Comparison of ENCODE assay signal across 8 cellular contexts in genomic region chr17:39981207-39982068, GRCh38. TPM values are rescaled to one million over a fixed set of nuclear protein-coding genes. Genes with fewer than 3 reads are reported as not detected.
A peak's percentile ranks its signal among the peaks of the same experiment; 100 is the strongest.
DNase-seq lines count a peak whose midpoint lies in the region; ATAC-seq and TF ChIP-seq lines count a peak whose summit lies in the region.

No MANE protein-coding gene starts in this region.

- peaks cover 21 to 32% of the 10 kb centered on the region in 2 donors for H3K36me3 Mint-ChIP-seq in activated naive CD4-positive, alpha-beta T cell treated with anti-CD3 and anti-CD28 coated beads, Interleukin-2, amount 50 U/mL, for 72 hours
- H3K36me3 Mint-ChIP-seq in stimulated activated memory B cell treated with anti-CD40 and anti-IgM and Interleukin-4, amounts not matched to agents 10 μg/mL and 1 μg/mL and 100 μg/mL, for 72 hours = peaks cover 21% of the 10 kb centered on the region

- no peaks in the 10 kb centered on the region for H3K9me3 ChIP-seq in cardiac muscle cell (ENCODE audit: low read depth)
- H3K9me3 ChIP-seq in iPS-15b (ENCODE audit: control insufficient read depth, insufficient read depth, low read length) = no peaks in the 10 kb centered on the region

- peaks cover 30% of the 10 kb centered on the region for H3K4me1 Mint-ChIP-seq in stimulated activated memory B cell treated with anti-CD40 and anti-IgM and Interleukin-4, amounts not matched to agents 10 μg/mL and 1 μg/mL and 100 μg/mL, for 72 hours

- no peaks in the 10 kb centered on the region for H3K27me3 ChIP-seq in cardiac muscle cell
- peaks cover 2% of the 10 kb centered on the region for H3K27me3 ChIP-seq in iPS-15b (ENCODE audit: control insufficient read depth, insufficient read depth, low read length)

- no peaks in the 10 kb centered on the region for H3K9me3 Mint-ChIP-seq in activated naive CD4-positive, alpha-beta T cell treated with anti-CD3 and anti-CD28 coated beads, Interleukin-2, amount 50 U/mL, for 72 hours
- no peaks in the 10 kb centered on the region for H3K9me3 Mint-ChIP-seq in stimulated activated memory B cell treated with anti-CD40 and anti-IgM and Interleukin-4, amounts not matched to agents 10 μg/mL and 1 μg/mL and 100 μg/mL, for 72 hours

- peaks cover 19% of the 10 kb centered on the region for H3K36me3 ChIP-seq in cardiac muscle cell
- H3K36me3 ChIP-seq in iPS-15b (ENCODE audit: control insufficient read depth, insufficient read depth, low read length) = peaks cover 22% of the 10 kb centered on the region

- no peak for ATAC-seq in Right ventricle myocardium inferior
- ATAC-seq in activated naive CD4-positive, alpha-beta T cell treated with anti-CD3 and anti-CD28 coated beads, Interleukin-2, amount 50 U/mL, for 72 hours = no peak
- ATAC-seq in stimulated activated memory B cell treated with anti-CD40 and anti-IgM and Interleukin-4, amounts not matched to agents 10 μg/mL and 1 μg/mL and 100 μg/mL, for 72 hours = no peak
- no peak for ATAC-seq in GM19351 (IDR thresholded peaks at IDR 0.05; ENCODE audit: unreplicated experiment)
- ATAC-seq in GM19463 (IDR thresholded peaks at IDR 0.05; ENCODE audit: unreplicated experiment) = no peak

- intact Hi-C loops in Right ventricle myocardium inferior (cut with DNase I) = loop anchor here (2.0 kb wide), 3 partner anchors 53 to 359 kb away; no protein-coding TSS in a partner anchor

- peak overlapping the region; percentile 94 for H3K27ac ChIP-seq in cardiac muscle cell

- peak overlapping the region; percentile 86 for H3K4me3 Mint-ChIP-seq in stimulated activated memory B cell treated with anti-CD40 and anti-IgM and Interleukin-4, amounts not matched to agents 10 μg/mL and 1 μg/mL and 100 μg/mL, for 72 hours

- TF ChIP-seq CTCF in cardiac muscle cell (IDR thresholded peaks at IDR 0.05; ENCODE audit: low read depth, low read length) = no peak

- peaks cover 8% of the 10 kb centered on the region for H3K4me1 ChIP-seq in cardiac muscle cell (ENCODE audit: low read depth)
- H3K4me1 ChIP-seq in iPS-15b (ENCODE audit: control insufficient read depth, insufficient read depth, low read length) = peaks cover 11% of the 10 kb centered on the region

- peak overlapping the region; percentile 79 for H3K4me3 ChIP-seq in cardiac muscle cell
- peak overlapping the region; percentile 98 for H3K4me3 ChIP-seq in iPS-15b (ENCODE audit: low read depth, low read length)

- DNase-seq in cardiac muscle cell (ENCODE audit: low read depth in 1 of 2, low spot score in 1 of 2) (no peak), Right ventricle myocardium inferior (ENCODE audit: missing footprints) (no peak), activated gamma-delta T cell treated with Interleukin-2 at 50 U/mL for 16 hours (no peak)
- no peak for DNase-seq in activated naive CD4-positive, alpha-beta T cell treated with anti-CD3 and anti-CD28 coated beads, Interleukin-2, amount 50 U/mL, for 72 hours (ENCODE audit: low spot score in 2 of 2)

- H3K27ac Mint-ChIP-seq in activated naive CD4-positive, alpha-beta T cell treated with anti-CD3 and anti-CD28 coated beads, Interleukin-2, amount 50 U/mL, for 72 hours = peak overlapping the region; percentile 93 to 99
- peak overlapping the region; percentile 91 for H3K27ac Mint-ChIP-seq in stimulated activated memory B cell treated with anti-CD40 and anti-IgM and Interleukin-4, amounts not matched to agents 10 μg/mL and 1 μg/mL and 100 μg/mL, for 72 hours

- H3K27me3 Mint-ChIP-seq in stimulated activated memory B cell treated with anti-CD40 and anti-IgM and Interleukin-4, amounts not matched to agents 10 μg/mL and 1 μg/mL and 100 μg/mL, for 72 hours = no peaks in the 10 kb centered on the region

- peak overlapping the region; percentile 93 for H3K9ac ChIP-seq in iPS-15b (ENCODE audit: low read depth, low read length)

RNA-seq across cellular contexts. Expression of gene PSMD3, which starts 0.8 kb away (rescaled TPM):
- total RNA-seq in cardiac muscle cell = 154 and 161 TPM in 2 replicates
- polyA plus RNA-seq in cardiac muscle cell = 139 and 160 TPM in 2 replicates
- 86.9 TPM for total RNA-seq in Right ventricle myocardium inferior
- total RNA-seq in activated naive CD4-positive, alpha-beta T cell treated with anti-CD3 and anti-CD28 coated beads, Interleukin-2, amount 50 U/mL, for 72 hours = 100 to 1,000 TPM in 1 of 2 donors, 10 to 100 TPM in 1; 89.7 to 136 TPM

RNA-seq across cellular contexts. Expression of gene GSDMA, which starts 18.6 kb away (rescaled TPM):
- total RNA-seq in cardiac muscle cell (not detected in 2 replicates), Right ventricle myocardium inferior (1.4 TPM)
- polyA plus RNA-seq in cardiac muscle cell = not detected in 2 replicates
- total RNA-seq in activated naive CD4-positive, alpha-beta T cell treated with anti-CD3 and anti-CD28 coated beads, Interleukin-2, amount 50 U/mL, for 72 hours = 1 to 10 TPM in 1 of 2 donors, under 1 TPM in 1; 0.50 to 1.1 TPM

RNA-seq across cellular contexts. Expression of gene CSF3, which starts 33.8 kb away (rescaled TPM):
- total RNA-seq in cardiac muscle cell (not detected in 2 replicates), Right ventricle myocardium inferior (not detected)
- polyA plus RNA-seq in cardiac muscle cell = not detected in 2 replicates
- total RNA-seq in activated naive CD4-positive, alpha-beta T cell treated with anti-CD3 and anti-CD28 coated beads, Interleukin-2, amount 50 U/mL, for 72 hours = not detected

RNA-seq across cellular contexts. Expression of gene LRRC3C, which starts 53.9 kb away (rescaled TPM):
- not detected in 2 replicates for total RNA-seq in cardiac muscle cell
- not detected in 2 replicates for polyA plus RNA-seq in cardiac muscle cell
- total RNA-seq in Right ventricle myocardium inferior = not detected
- not detected for total RNA-seq in activated naive CD4-positive, alpha-beta T cell treated with anti-CD3 and anti-CD28 coated beads, Interleukin-2, amount 50 U/mL, for 72 hours

RNA-seq across cellular contexts. Expression of gene ORMDL3, which starts 54.0 kb away (rescaled TPM):
- total RNA-seq in cardiac muscle cell (49.4 and 52.8 TPM in 2 replicates), Right ventricle myocardium inferior (34.7 TPM)
- 21.9 and 24.3 TPM in 2 replicates for polyA plus RNA-seq in cardiac muscle cell
- 10 to 100 TPM; 52.6 to 76.6 TPM for total RNA-seq in activated naive CD4-positive, alpha-beta T cell treated with anti-CD3 and anti-CD28 coated beads, Interleukin-2, amount 50 U/mL, for 72 hours
